Comparison of ENCODE assay signal across 15 cellular contexts in the genomic region with DNA sequence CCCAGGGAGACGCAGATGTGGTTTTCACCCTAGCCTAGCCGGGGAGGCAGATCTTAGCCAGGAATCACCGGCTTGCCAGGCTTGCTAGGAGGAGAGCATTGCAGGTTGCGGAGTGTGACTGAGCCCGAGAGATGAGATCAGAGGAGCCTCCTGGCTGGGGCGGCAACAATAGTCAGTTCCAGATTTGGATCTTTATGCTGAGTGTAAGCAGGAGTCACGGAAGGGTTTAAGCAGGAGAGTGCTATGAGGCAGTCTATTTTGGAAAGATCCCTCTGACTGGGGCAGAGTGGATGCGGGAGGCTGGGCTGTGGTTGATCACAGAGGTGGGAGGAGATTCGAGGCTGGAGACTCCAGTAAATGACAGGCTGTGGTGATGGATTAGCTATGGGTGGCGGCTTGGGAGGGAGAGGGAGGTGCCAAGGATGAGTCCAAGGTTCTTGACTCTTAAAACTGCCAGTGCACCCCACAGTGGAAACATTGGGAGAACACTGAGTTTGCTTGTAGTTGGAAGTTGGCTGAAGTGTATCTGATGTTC. TPM values are rescaled to one million over a fixed set of nuclear protein-coding genes. Genes with fewer than 3 reads are reported as not detected.
DNase-seq lines count a peak whose midpoint lies in the region; ATAC-seq, FAIRE-seq and TF ChIP-seq lines count a peak whose summit lies in the region.
"Had no signal": no experiment of that assay in that cellular context is flagged by ENCODE, and none has a peak within 500 bp of the region (broad histone marks: within the 10 kb centered on the region; RNA-seq: fewer than 3 reads in every experiment).

No MANE protein-coding gene starts in this region.

- no peak for TF ChIP-seq EP300 in H1 (IDR thresholded peaks at IDR 0.05; ENCODE audit: borderline replicate concordance in 1 of 2, low read depth in 2 of 2, low read length in 2 of 2)

- no peak for TF ChIP-seq CTCF in H1 (IDR thresholded peaks at IDR 0.05; ENCODE audit: control extremely low read depth in 1 of 3, insufficient read depth in 1 of 3, low read depth in 1 of 3, low read length in 3 of 3)

- no peak overlapping the region for H4K12ac ChIP-seq in trophoblast cell (ENCODE audit: low read depth, low read length)

- H2AFZ ChIP-seq in H1 (ENCODE audit: low read length) (peak overlapping the region; percentile 0; the same call in 1 of the 2 replicates), trophoblast cell (ENCODE audit: insufficient read depth, low read length, poor library complexity) (no peak overlapping the region)

- H3K14ac ChIP-seq in H1 (ENCODE audit: insufficient read length) (no peak overlapping the region), trophoblast cell (ENCODE audit: low read length) (no peak overlapping the region)

- FAIRE-seq in G401.6 (lab: Jason Lieb, UNC) (peak; percentile 37), H1 (lab: Jason Lieb, UNC) (no peak), GM12891 (lab: Jason Lieb, UNC) (no peak)

- no peak overlapping the region for H4K5ac ChIP-seq in H1 (ENCODE audit: insufficient read length, low read depth, low read length)

- no peak overlapping the region for H2AK5ac ChIP-seq in H1 (ENCODE audit: low read depth, low read length)
- H2AK5ac ChIP-seq in trophoblast cell (ENCODE audit: low read length) = no peak overlapping the region

- no peaks in the 10 kb centered on the region for H3K79me2 ChIP-seq in H1 (ENCODE audit: control insufficient read depth in 1 of 2, insufficient read depth in 2 of 2, low read length in 2 of 2)
- no peaks in the 10 kb centered on the region for H3K79me2 ChIP-seq in trophoblast cell (ENCODE audit: control insufficient read depth, insufficient read depth, low read length, poor library complexity)

- no peak overlapping the region for H4K8ac ChIP-seq in H1 (ENCODE audit: extremely low read depth, insufficient read depth, low read length)
- H4K8ac ChIP-seq in trophoblast cell (ENCODE audit: low read depth, low read length) = no peak overlapping the region

- H2BK12ac ChIP-seq in H1 (ENCODE audit: low read depth, low read length) (peak overlapping the region; percentile 77), trophoblast cell (ENCODE audit: low read length) (no peak overlapping the region)

- H3K18ac ChIP-seq in H1 (ENCODE audit: extremely low read depth, low read length) = peak overlapping the region; percentile 86; the same call in 1 of the 2 replicates
- H3K18ac ChIP-seq in trophoblast cell (ENCODE audit: low read length) = no peak overlapping the region

- no peak overlapping the region for H3K27ac ChIP-seq in H1 (ENCODE audit: low read depth, low read length)
- no peak overlapping the region for H3K27ac ChIP-seq in trophoblast cell (ENCODE audit: low read depth, low read length)

- H4K20me1 ChIP-seq in H1 (replicated peaks in 1 of 2; ENCODE audit: control insufficient read depth in 1 of 2, insufficient read depth in 2 of 2, low read length in 2 of 2) = no peaks in the 10 kb centered on the region

- H3K9ac ChIP-seq in H1 (replicated peaks in 1 of 4; ENCODE audit: extremely low read depth in 1 of 4, low read depth in 3 of 4, low read length in 3 of 4) = no peak overlapping the region
- H3K9ac ChIP-seq in trophoblast cell (ENCODE audit: low read length) = no peak overlapping the region

- H3K56ac ChIP-seq in H1 (replicated peaks; ENCODE audit: insufficient read length, low read depth, low read length) = no peak overlapping the region

- no peak overlapping the region for H2BK120ac ChIP-seq in H1 (replicated peaks; ENCODE audit: low read depth, low read length)
- no peak overlapping the region for H2BK120ac ChIP-seq in trophoblast cell (ENCODE audit: insufficient read depth, low read length, poor library complexity)

- TF ChIP-seq POLR2A in H1 (IDR thresholded peaks at IDR 0.05; ENCODE audit: control extremely low read depth in 1 of 2, low read depth in 2 of 2, low read length in 2 of 2) (no peak), GM12891 (IDR thresholded peaks at IDR 0.05; ENCODE audit: low read depth, low read length) (no peak)

- peak overlapping the region; percentile 67; the same call in 1 of the 2 replicates for H2BK15ac ChIP-seq in H1 (ENCODE audit: low read length)

- H3K4me1 ChIP-seq in H1 (replicated peaks in 1 of 4; ENCODE audit: control insufficient read depth in 3 of 4, insufficient read depth in 4 of 4, low read length in 3 of 4) = peaks cover 4 to 16% (median 9%) of the 10 kb centered on the region in 4 experiments
- no peaks in the 10 kb centered on the region for H3K4me1 ChIP-seq in trophoblast cell (ENCODE audit: control insufficient read depth in 1 of 2, insufficient read depth in 2 of 2, low read length in 2 of 2)

- no peak overlapping the region for H2BK20ac ChIP-seq in H1 (ENCODE audit: low read length)

- H4K91ac ChIP-seq in H1 (replicated peaks; ENCODE audit: insufficient read length, low read length) (no peak overlapping the region), trophoblast cell (ENCODE audit: low read depth, low read length) (no peak overlapping the region)

- POLR2A ChIA-PET in H1 (lab: Charles Lee; ENCODE audit: partially characterized antibody) = interaction anchor here (1.0 to 3.7 kb wide), 8 partner anchors 9 to 151 kb away, joined by 3 to 23 read pairs (median 4); a partner anchor contains a TSS

- H3K27me3 ChIP-seq in H1 (replicated peaks in 1 of 4; ENCODE audit: control insufficient read depth in 3 of 4, extremely low read depth in 1 of 4, insufficient read depth in 3 of 4, low read length in 3 of 4) (peaks cover 0 to 26% (median 8%) of the 10 kb centered on the region in 4 experiments; a peak in 5 of 7 replicates), trophoblast cell (ENCODE audit: insufficient read depth, low read length) (peaks cover 7% of the 10 kb centered on the region)

- H2BK5ac ChIP-seq in H1 (ENCODE audit: low read depth, low read length) (no peak overlapping the region), trophoblast cell (ENCODE audit: low read depth, low read length, poor library complexity) (no peak overlapping the region)

- no peak for ATAC-seq in HG02885 (IDR thresholded peaks at IDR 0.05; ENCODE audit: poor library complexity, unreplicated experiment)
- no peak for ATAC-seq in HG02678 (IDR thresholded peaks at IDR 0.05; ENCODE audit: unreplicated experiment)
- no peak for ATAC-seq in HG03159 (IDR thresholded peaks at IDR 0.05; ENCODE audit: unreplicated experiment)
- ATAC-seq: natural killer cell treated with Interleukin-12 subunit alpha and Interleukin-12 subunit beta and Interleukin-15 and Interleukin-18, amount 100 ng/mL, for 72 hours; stimulated activated memory B cell treated with anti-CD40 and anti-IgM and Interleukin-4, amounts not matched to agents 10 μg/mL and 1 μg/mL and 100 μg/mL, for 72 hours had no signal

- no peak for TF ChIP-seq RAD21 in H1 (IDR thresholded peaks at IDR 0.05 in 1 of 2, conservative IDR thresholded peaks at IDR 0.05 in 1 of 2; ENCODE audit: low read depth in 2 of 2, low read length in 2 of 2)

- H3K4me3 ChIP-seq in H1 (ENCODE audit: extremely low read depth in 1 of 4, insufficient read depth in 2 of 4, low read depth in 3 of 4, low read length in 4 of 4) = no peak overlapping the region
- no peak overlapping the region for H3K4me3 ChIP-seq in trophoblast cell (ENCODE audit: low read depth, low read length)

- no peaks in the 10 kb centered on the region for H3K79me1 ChIP-seq in H1 (ENCODE audit: low read depth, low read length)
- no peaks in the 10 kb centered on the region for H3K79me1 ChIP-seq in trophoblast cell (ENCODE audit: low read length)

- H3K23ac ChIP-seq in H1 (ENCODE audit: insufficient read length) (no peak overlapping the region), trophoblast cell (ENCODE audit: low read length) (no peak overlapping the region)

- H3K4ac ChIP-seq in H1 (replicated peaks; ENCODE audit: insufficient read length, low read depth, low read length) = no peak overlapping the region
- no peak overlapping the region for H3K4ac ChIP-seq in trophoblast cell (ENCODE audit: low read depth, low read length)

- WGBS in H1 (ENCODE audit: extremely low coverage in 1 of 2, insufficient coverage in 1 of 2, insufficient read length in 1 of 2, insufficient replicate concordance in 2 of 2, low coverage in 1 of 2, low lambda C conversion rate in 2 of 2, missing lambda C conversion rate in 1 of 2), 2 experiments = 66% methylated on average over 10 of the region's 10 CpGs; no CpG with 5 or more reads in 1 of the 2 experiments
- no CpG with 5 or more reads among the region's 10 CpGs for WGBS in trophoblast cell (ENCODE audit: extremely low coverage, insufficient coverage, insufficient read length)

- H3K36me3 ChIP-seq in H1 (ENCODE audit: control insufficient read depth in 2 of 4, insufficient read depth in 4 of 4, low read length in 3 of 4) = no peaks in the 10 kb centered on the region
- H3K36me3 ChIP-seq in trophoblast cell (ENCODE audit: control insufficient read depth in 1 of 2, insufficient read depth in 2 of 2, low read length in 2 of 2) = no peaks in the 10 kb centered on the region

- H3K23me2 ChIP-seq in H1 (ENCODE audit: low read depth, low read length) = no peaks in the 10 kb centered on the region

- peak; percentile 62 for DNase-seq in NCI-H2227 treated with DMSO at 0.1 percent for 48 hours (lab: John Stamatoyannopoulos, UW)
- no peak for DNase-seq in H1 (ENCODE audit: low read depth in 1 of 2, low spot score in 2 of 2)
- DNase-seq in trophoblast cell = peak; percentile 72 to 74
- DNase-seq in GM12891 (ENCODE audit: insufficient read length, low spot score) = no peak
- DNase-seq: amygdala, immature natural killer cell, NCI-H2171 treated with DMSO at 0.1 percent for 48 hours, SIG-M5 had no signal

- peak overlapping the region; percentile 13 to 25; a peak in 2 of 4 replicates for H3K4me2 ChIP-seq in H1 (ENCODE audit: insufficient read depth in 1 of 2, low read depth in 2 of 2, low read length in 2 of 2)
- H3K4me2 ChIP-seq in trophoblast cell (ENCODE audit: low read length) = no peak overlapping the region

- H3K9me3 ChIP-seq in H1 (ENCODE audit: insufficient read depth in 2 of 2, low read depth in 1 of 2, low read length in 1 of 2) (no peaks in the 10 kb centered on the region), trophoblast cell (ENCODE audit: insufficient read depth, low read depth, low read length) (no peaks in the 10 kb centered on the region)
- H3K9me3 ChIP-seq: Caco-2 had no signal

- CTCF ChIA-PET in H1 (lab: Charles Lee; ENCODE audit: partially characterized antibody) = interaction anchor here (0.6 to 3.1 kb wide), 7 partner anchors 8 to 104 kb away, joined by 3 to 18 read pairs (median 5); no protein-coding TSS in a partner anchor

RNA-seq across cellular contexts. Expression of a gene that starts 10.4 kb away (rescaled TPM):
- total RNA-seq in H1 (2021; fragmentation: NEBNext Ultra II Directional; extraction: Animal tissue kit (Norgen Biotek cat#: 25700)) = 38.9 and 40.0 TPM in 2 replicates
- 15.0 and 23.4 TPM in 2 replicates for polyA plus RNA-seq in H1 (2011; rRNA removed)
- polyA plus RNA-seq in H1 (2011; cell fraction: cytosol; rRNA removed) = 19.2 TPM
- polyA plus RNA-seq in H1 (2011; cell fraction: nucleus; rRNA removed) = 45.1 TPM
- polyA plus RNA-seq in H1 (2012, experiment 1 of 2) = 36.7 to 45.3 TPM (median 39.3 TPM) in 4 replicates
- 31.9 TPM for polyA plus RNA-seq in H1 (2012, experiment 2 of 2)
- polyA plus RNA-seq in H1 (2013, experiment 1 of 2) = 24.0 TPM
- 22.9 TPM for polyA plus RNA-seq in H1 (2013, experiment 2 of 2)
- 16.4 and 20.1 TPM in 2 replicates for polyA minus RNA-seq in H1 (2011; rRNA and poly(A)+ RNA removed)
- 21.8 TPM for polyA minus RNA-seq in H1 (2011; cell fraction: cytosol; rRNA and poly(A)+ RNA removed)
- polyA minus RNA-seq in H1 (2011; cell fraction: nucleus; rRNA and poly(A)+ RNA removed) = 23.6 TPM
- 10.8 and 11.1 TPM in 2 replicates for polyA plus RNA-seq in trophoblast cell (2013)
- 10.3 TPM for polyA plus RNA-seq in GM12891 (2012; ENCODE audit: low read depth, missing spikeins)

RNA-seq across cellular contexts. Expression of a gene that starts 24.7 kb away (rescaled TPM):
- total RNA-seq in H1 (2021; fragmentation: NEBNext Ultra II Directional; extraction: Animal tissue kit (Norgen Biotek cat#: 25700)) = 78.8 and 80.0 TPM in 2 replicates
- polyA plus RNA-seq in H1 (2011; rRNA removed) = 55.2 and 63.7 TPM in 2 replicates
- 74.1 TPM for polyA plus RNA-seq in H1 (2011; cell fraction: cytosol; rRNA removed)
- polyA plus RNA-seq in H1 (2011; cell fraction: nucleus; rRNA removed) = 77.2 TPM
- polyA plus RNA-seq in H1 (2012, experiment 1 of 2) = 51.3 to 57.3 TPM (median 56.8 TPM) in 4 replicates
- polyA plus RNA-seq in H1 (2012, experiment 2 of 2) = 38.4 TPM
- polyA plus RNA-seq in H1 (2013, experiment 1 of 2) = 29.4 TPM
- polyA plus RNA-seq in H1 (2013, experiment 2 of 2) = 28.3 TPM
- polyA minus RNA-seq in H1 (2011; rRNA and poly(A)+ RNA removed) = 77.8 and 87.4 TPM in 2 replicates
- polyA minus RNA-seq in H1 (2011; cell fraction: cytosol; rRNA and poly(A)+ RNA removed) = 47.9 TPM
- polyA minus RNA-seq in H1 (2011; cell fraction: nucleus; rRNA and poly(A)+ RNA removed) = 52.2 TPM
- 9.5 and 9.7 TPM in 2 replicates for polyA plus RNA-seq in trophoblast cell (2013)
- 22.9 TPM for polyA plus RNA-seq in GM12891 (2012; ENCODE audit: low read depth, missing spikeins)

RNA-seq across cellular contexts. Expression of a gene that starts 40.4 kb away (rescaled TPM):
- total RNA-seq in H1 (2021; fragmentation: NEBNext Ultra II Directional; extraction: Animal tissue kit (Norgen Biotek cat#: 25700)) = 17.7 and 20.3 TPM in 2 replicates
- polyA plus RNA-seq in H1 (2011; rRNA removed) = 13.4 and 15.2 TPM in 2 replicates
- 10.0 TPM for polyA plus RNA-seq in H1 (2011; cell fraction: cytosol; rRNA removed)
- polyA plus RNA-seq in H1 (2011; cell fraction: nucleus; rRNA removed) = 14.9 TPM
- 16.1 to 20.5 TPM (median 18.5 TPM) in 4 replicates for polyA plus RNA-seq in H1 (2012, experiment 1 of 2)
- polyA plus RNA-seq in H1 (2012, experiment 2 of 2) = 21.7 TPM
- 19.8 TPM for polyA plus RNA-seq in H1 (2013, experiment 1 of 2)
- polyA plus RNA-seq in H1 (2013, experiment 2 of 2) = 20.1 TPM
- 7.0 and 8.4 TPM in 2 replicates for polyA minus RNA-seq in H1 (2011; rRNA and poly(A)+ RNA removed)
- polyA minus RNA-seq in H1 (2011; cell fraction: cytosol; rRNA and poly(A)+ RNA removed) = 13.4 TPM
- polyA minus RNA-seq in H1 (2011; cell fraction: nucleus; rRNA and poly(A)+ RNA removed) = 6.5 TPM
- 11.9 and 12.2 TPM in 2 replicates for polyA plus RNA-seq in trophoblast cell (2013)
- 5.3 TPM for polyA plus RNA-seq in GM12891 (2012; ENCODE audit: low read depth, missing spikeins)

RNA-seq across cellular contexts. Expression of a gene that starts 47.8 kb away (rescaled TPM):
- 67.4 and 79.4 TPM in 2 replicates for total RNA-seq in H1 (2021; fragmentation: NEBNext Ultra II Directional; extraction: Animal tissue kit (Norgen Biotek cat#: 25700))
- polyA plus RNA-seq in H1 (2011; rRNA removed) = 18.6 and 25.1 TPM in 2 replicates
- polyA plus RNA-seq in H1 (2011; cell fraction: cytosol; rRNA removed) = 37.1 TPM
- 14.9 TPM for polyA plus RNA-seq in H1 (2011; cell fraction: nucleus; rRNA removed)
- polyA plus RNA-seq in H1 (2012, experiment 1 of 2) = 46.3 to 58.7 TPM (median 54.4 TPM) in 4 replicates
- 13.2 TPM for polyA plus RNA-seq in H1 (2012, experiment 2 of 2)
- 44.8 TPM for polyA plus RNA-seq in H1 (2013, experiment 1 of 2)
- 47.3 TPM for polyA plus RNA-seq in H1 (2013, experiment 2 of 2)
- polyA minus RNA-seq in H1 (2011; rRNA and poly(A)+ RNA removed) = 56.8 and 70.3 TPM in 2 replicates
- polyA minus RNA-seq in H1 (2011; cell fraction: cytosol; rRNA and poly(A)+ RNA removed) = 26.3 TPM
- polyA minus RNA-seq in H1 (2011; cell fraction: nucleus; rRNA and poly(A)+ RNA removed) = 27.9 TPM
- polyA plus RNA-seq in trophoblast cell (2013) = 28.5 and 32.1 TPM in 2 replicates
- 19.9 TPM for polyA plus RNA-seq in GM12891 (2012; ENCODE audit: low read depth, missing spikeins)

Comparison
In these comparisons a context has a peak if more than half of its experiments do, and no peak if none do; other contexts are left out.
1. DNase-seq: peak in NCI-H2227 treated with DMSO at 0.1 percent for 48 hours (single experiment) and trophoblast cell (2 of 2); none in H1 (0 of 2) and GM12891 (single experiment).